21 cellular contexts compared by ENCODE assay signal in genomic region chr3:170766253-170766652, GRCh38.
"Had no signal": no experiment of that assay in that cellular context is flagged by ENCODE, and none has a peak within 500 bp of the region (broad histone marks: within the 10 kb centered on the region; RNA-seq: fewer than 3 reads in every experiment).

No MANE protein-coding gene starts in this region.

- H3K27ac Mint-ChIP-seq: memory B cell; naive thymus-derived CD4-positive, alpha-beta T cell; stimulated activated memory B cell treated with anti-CD40 and anti-IgM and Interleukin-4, amounts not matched to agents 10 μg/mL and 1 μg/mL and 100 μg/mL, for 72 hours; stimulated activated naive CD8-positive, alpha-beta T cell treated with anti-CD3 and anti-CD28 coated beads, Interleukin-15, Interleukin-2, amounts not matched to agents 100 ng/mL and 50 ng/mL, for 24 hours had no signal

- H3K4me3 Mint-ChIP-seq: endodermal cell; memory B cell; naive thymus-derived CD4-positive, alpha-beta T cell; neural crest cell; stimulated activated memory B cell treated with anti-CD40 and anti-IgM and Interleukin-4, amounts not matched to agents 10 μg/mL and 1 μg/mL and 100 μg/mL, for 72 hours; stimulated activated naive CD8-positive, alpha-beta T cell treated with anti-CD3 and anti-CD28 coated beads, Interleukin-15, Interleukin-2, amounts not matched to agents 100 ng/mL and 50 ng/mL, for 24 hours had no signal

- H3K27me3 ChIP-seq: colonic mucosa, heart right ventricle, left lung, right atrium auricular region, spleen, tibial artery, upper lobe of right lung, vagina had no signal

- H3K9me3 ChIP-seq: colonic mucosa, heart right ventricle, left lung, lower lobe of right lung, right atrium auricular region, spleen, tibial artery, upper lobe of right lung, vagina had no signal

- DNase-seq: colonic mucosa; effector CD4-positive, alpha-beta T cell; endodermal cell; heart right ventricle; islet precursor cell; left lung; lower lobe of right lung; naive thymus-derived CD4-positive, alpha-beta T cell; posterior cingulate gyrus; spleen; stimulated activated CD4-positive, alpha-beta T cell treated with anti-CD3 and anti-CD28 coated beads, Interleukin-15, amount 100 ng/mL, for 24 hours; stimulated activated CD4-positive, alpha-beta T cell treated with anti-CD3 and anti-CD28 coated beads, Interleukin-1b, Interleukin-23, amount 100 ng/mL, for 48 hours; stimulated activated CD4-positive, alpha-beta T cell treated with anti-CD3 and anti-CD28 coated beads, Interleukin-4, amount 100 ng/mL, for 24 hours; tibial artery; upper lobe of right lung had no signal

- H3K36me3 Mint-ChIP-seq: memory B cell; naive thymus-derived CD4-positive, alpha-beta T cell; stimulated activated memory B cell treated with anti-CD40 and anti-IgM and Interleukin-4, amounts not matched to agents 10 μg/mL and 1 μg/mL and 100 μg/mL, for 72 hours had no signal

- H3K27ac ChIP-seq: colonic mucosa, heart right ventricle, left lung, lower lobe of right lung, right atrium auricular region, spleen, tibial artery, upper lobe of right lung, vagina had no signal

- H3K4me3 ChIP-seq: colonic mucosa, heart right ventricle, left lung, lower lobe of right lung, right atrium auricular region, spleen, tibial artery, upper lobe of right lung, vagina had no signal

- H3K9me3 Mint-ChIP-seq: endodermal cell; naive thymus-derived CD4-positive, alpha-beta T cell; neural crest cell; stimulated activated memory B cell treated with anti-CD40 and anti-IgM and Interleukin-4, amounts not matched to agents 10 μg/mL and 1 μg/mL and 100 μg/mL, for 72 hours; stimulated activated naive CD8-positive, alpha-beta T cell treated with anti-CD3 and anti-CD28 coated beads, Interleukin-15, Interleukin-2, amounts not matched to agents 100 ng/mL and 50 ng/mL, for 24 hours had no signal

- H3K36me3 ChIP-seq: colonic mucosa, heart right ventricle, left lung, lower lobe of right lung, right atrium auricular region, spleen, tibial artery, upper lobe of right lung, vagina had no signal

- H3K4me1 ChIP-seq: colonic mucosa, left lung, upper lobe of right lung had no signal

- ATAC-seq: heart right ventricle; left lung; lower lobe of right lung; naive thymus-derived CD4-positive, alpha-beta T cell; stimulated activated memory B cell treated with anti-CD40 and anti-IgM and Interleukin-4, amounts not matched to agents 10 μg/mL and 1 μg/mL and 100 μg/mL, for 72 hours; upper lobe of right lung had no signal

- H3K4me1 Mint-ChIP-seq: stimulated activated memory B cell treated with anti-CD40 and anti-IgM and Interleukin-4, amounts not matched to agents 10 μg/mL and 1 μg/mL and 100 μg/mL, for 72 hours had no signal
